ENCODE assay signal across 8 cellular contexts in the genomic region with DNA sequence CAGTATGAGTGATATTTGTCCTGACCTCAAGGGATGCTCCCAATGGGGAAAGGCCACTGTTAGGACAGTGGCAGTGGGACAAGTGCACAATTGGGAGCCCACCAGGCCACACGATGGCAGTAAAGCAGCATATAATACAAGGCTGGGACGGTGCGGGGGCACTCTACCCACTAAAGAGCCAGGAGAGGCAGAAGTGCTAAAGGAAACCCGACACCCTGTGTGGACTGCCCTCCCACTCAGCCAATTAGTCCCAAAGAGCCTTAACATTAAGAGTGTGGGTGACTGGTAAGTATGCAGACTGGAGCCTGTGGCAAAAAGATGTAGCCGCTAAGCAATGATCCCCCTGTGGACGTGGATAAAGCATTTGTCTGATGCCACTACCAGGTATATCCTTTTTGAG. TPM values are rescaled to one million over a fixed set of nuclear protein-coding genes. Genes with fewer than 3 reads are reported as not detected.
DNase-seq lines count a peak whose midpoint lies in the region; ATAC-seq lines count a peak whose summit lies in the region.

No MANE protein-coding gene starts in this region.

- no peaks in the 10 kb centered on the region for H3K36me3 Mint-ChIP-seq in CD8-positive, alpha-beta memory T cell
- H3K36me3 Mint-ChIP-seq in T-helper 2 cell treated with Interferon-gamma antibody and Interleukin-4, amounts not matched to agents 5 μg/mL and 100 μg/mL, for 36 hours (ENCODE audit: low read depth), result no peaks in the 10 kb centered on the region

- H3K27me3 ChIP-seq in CD8-positive, alpha-beta memory T cell (ENCODE audit: insufficient read depth, low read length, poor library complexity, severe bottlenecking), result no peaks in the 10 kb centered on the region

- peak; percentile 20 to 73 (median 38) for DNase-seq in CD8-positive, alpha-beta memory T cell
- DNase-seq in NCI-H146 treated with DMSO at 0.1 percent for 48 hours (lab: John Stamatoyannopoulos, UW; ENCODE audit: unreplicated experiment) (peak; percentile 66), astrocyte of the hippocampus (ENCODE audit: low read depth, low spot score) (peak; percentile 83), iPS-NIHi11 (ENCODE audit: low spot score) (peak; percentile 81), cortex of kidney (lab: John Stamatoyannopoulos, UW) (no peak)
- DNase-seq in T-helper 2 cell treated with Interferon-gamma antibody and Interleukin-4, amounts not matched to agents 5 μg/mL and 100 μg/mL, for 36 hours (ENCODE audit: low spot score), result peak; percentile 53
- DNase-seq in stimulated activated CD4-positive, alpha-beta T cell treated with anti-CD3 and anti-CD28 coated beads, Interleukin-12 subunit alpha, Interleukin-12 subunit beta, amount 100 ng/mL, for 24 hours (ENCODE audit: low read depth in 2 of 2), result peak; percentile 40 to 51

- no peak overlapping the region for H3K27ac ChIP-seq in CD8-positive, alpha-beta memory T cell (ENCODE audit: low read depth, low read length)

- CTCF ChIA-PET in CD8-positive, alpha-beta memory T cell (lab: Charles Lee), result interaction anchor here (1.0 to 1.2 kb wide), 2 partner anchors 168 to 204 kb away, joined by 4 read pairs; no protein-coding TSS in a partner anchor

- no peaks in the 10 kb centered on the region for H3K4me1 ChIP-seq in CD8-positive, alpha-beta memory T cell (ENCODE audit: insufficient read depth, low read length)

- POLR2A ChIA-PET in CD8-positive, alpha-beta memory T cell (lab: Charles Lee), result no interaction called here

- H3K9me3 ChIP-seq in CD8-positive, alpha-beta memory T cell (ENCODE audit: low read length), result no peaks in the 10 kb centered on the region

- peak; percentile 72 for ATAC-seq in GM21619 (IDR thresholded peaks at IDR 0.05; ENCODE audit: unreplicated experiment)

- peaks cover 6 to 7% (median 6%) of the 10 kb centered on the region in 3 donors for H3K4me1 Mint-ChIP-seq in CD8-positive, alpha-beta memory T cell
- H3K4me1 Mint-ChIP-seq in T-helper 2 cell treated with Interferon-gamma antibody and Interleukin-4, amounts not matched to agents 5 μg/mL and 100 μg/mL, for 36 hours (ENCODE audit: low read depth), result peaks cover 8% of the 10 kb centered on the region

- H3K36me3 ChIP-seq in CD8-positive, alpha-beta memory T cell (ENCODE audit: insufficient read depth, low read length), result no peaks in the 10 kb centered on the region

- H3K4me3 ChIP-seq in CD8-positive, alpha-beta memory T cell (ENCODE audit: low read length), result no peak overlapping the region

- no peaks in the 10 kb centered on the region for H3K9me3 Mint-ChIP-seq in CD8-positive, alpha-beta memory T cell
- no peaks in the 10 kb centered on the region for H3K9me3 Mint-ChIP-seq in T-helper 2 cell treated with Interferon-gamma antibody and Interleukin-4, amounts not matched to agents 5 μg/mL and 100 μg/mL, for 36 hours

- H3K27ac Mint-ChIP-seq in CD8-positive, alpha-beta memory T cell, result peak overlapping the region in 2 of 8 donors; percentile 27 to 28
- H3K27ac Mint-ChIP-seq in T-helper 2 cell treated with Interferon-gamma antibody and Interleukin-4, amounts not matched to agents 5 μg/mL and 100 μg/mL, for 36 hours, result no peak overlapping the region

- peaks cover 2 to 4% of the 10 kb centered on the region in 2 donors for H3K27me3 Mint-ChIP-seq in CD8-positive, alpha-beta memory T cell
- peaks cover 3% of the 10 kb centered on the region for H3K27me3 Mint-ChIP-seq in T-helper 2 cell treated with Interferon-gamma antibody and Interleukin-4, amounts not matched to agents 5 μg/mL and 100 μg/mL, for 36 hours (ENCODE audit: low read depth)

- peak overlapping the region in 2 of 7 donors; percentile 2 to 4 for H3K4me3 Mint-ChIP-seq in CD8-positive, alpha-beta memory T cell
- no peak overlapping the region for H3K4me3 Mint-ChIP-seq in T-helper 2 cell treated with Interferon-gamma antibody and Interleukin-4, amounts not matched to agents 5 μg/mL and 100 μg/mL, for 36 hours

RNA-seq across cellular contexts. Expression of gene ZNF589, which starts 8.2 kb away (rescaled TPM):
- 10 to 100 TPM; 21.8 to 21.9 TPM for total RNA-seq in CD8-positive, alpha-beta memory T cell
- polyA plus RNA-seq in CD8-positive, alpha-beta memory T cell, result 7.3 TPM

RNA-seq across cellular contexts. Expression of gene CAMP, which starts 9.4 kb away (rescaled TPM):
- not detected for total RNA-seq in CD8-positive, alpha-beta memory T cell
- not detected for polyA plus RNA-seq in CD8-positive, alpha-beta memory T cell

RNA-seq across cellular contexts. Expression of gene CDC25A, which starts 44.5 kb away (rescaled TPM):
- 10 to 100 TPM; 58.4 to 58.8 TPM for total RNA-seq in CD8-positive, alpha-beta memory T cell
- polyA plus RNA-seq in CD8-positive, alpha-beta memory T cell, result not detected
